ENCODE assay signal across 1 cellular context in genomic region chr9:99296375-99296951, GRCh38.
TF ChIP-seq lines count a peak whose summit lies in the region.

No MANE protein-coding gene starts in this region.

TF ChIP-seq in HepG2, 621 proteins besides CTCF, POLR2A, EP300 and RAD21 (continued from another document):
- no peak for TF ChIP-seq ZNF724P (CRISPR knock-in tag; IDR thresholded peaks at IDR 0.05; ENCODE audit: borderline replicate concordance)
